8 cellular contexts compared by ENCODE assay signal in the genomic region with DNA sequence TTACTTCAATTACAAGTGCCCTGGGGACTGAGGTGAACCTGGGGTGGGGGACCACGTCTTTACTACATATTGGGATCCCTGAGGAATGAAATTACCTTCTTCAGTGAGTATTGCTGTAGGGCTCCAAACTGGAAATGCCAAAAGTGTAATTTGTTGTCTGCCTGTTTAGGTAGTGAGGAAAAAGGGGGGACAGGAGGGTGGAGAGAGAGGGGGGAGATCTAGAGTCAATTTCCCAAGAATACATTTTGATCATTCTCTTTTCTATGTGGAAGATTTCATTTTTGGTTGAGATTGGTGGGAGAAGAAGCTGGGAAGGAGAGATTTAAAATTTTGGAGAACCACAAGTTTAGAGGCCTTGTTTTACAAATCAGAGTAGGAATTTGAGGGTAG.
DNase-seq lines count a peak whose midpoint lies in the region; ATAC-seq, FAIRE-seq and TF ChIP-seq lines count a peak whose summit lies in the region.

No MANE protein-coding gene starts in this region.

- H3K36me3 Mint-ChIP-seq in CD4-positive, alpha-beta memory T cell = peaks cover 0 to 37% of the 10 kb centered on the region in 2 donors
- H3K36me3 Mint-ChIP-seq in neural progenitor cell = no peaks in the 10 kb centered on the region

- CTCF ChIA-PET in CD4-positive, alpha-beta memory T cell (lab: Charles Lee; ENCODE audit: partially characterized antibody) = interaction anchor here (0.7 to 11.0 kb wide), 7 partner anchors 8 to 147 kb away, joined by 3 to 199 read pairs (median 6); no protein-coding TSS in a partner anchor
- CTCF ChIA-PET in H1 (lab: Charles Lee; ENCODE audit: partially characterized antibody) = interaction anchor here (1.0 to 3.7 kb wide), 2 partner anchors 10 to 77 kb away, joined by 3 to 16 read pairs; no protein-coding TSS in a partner anchor

- H3K9me3 ChIP-seq in CD4-positive, alpha-beta memory T cell (ENCODE audit: control insufficient read depth in 1 of 2, low read length in 2 of 2) = no peaks in the 10 kb centered on the region
- H3K9me3 ChIP-seq in NT2/D1 (ENCODE audit: insufficient read depth, low read length) = no peaks in the 10 kb centered on the region
- no peaks in the 10 kb centered on the region for H3K9me3 ChIP-seq in H1 (ENCODE audit: insufficient read depth in 2 of 2, low read depth in 1 of 2, low read length in 1 of 2)
- no peaks in the 10 kb centered on the region for H3K9me3 ChIP-seq in neural progenitor cell (ENCODE audit: low read depth)

- H3F3A ChIP-seq in neural progenitor cell (ENCODE audit: low read depth) = peaks cover 31% of the 10 kb centered on the region

- peak overlapping the region; percentile 91; the same call in 1 of the 2 replicates for H2BK12ac ChIP-seq in H1 (ENCODE audit: low read depth, low read length)

- H3K27me3 ChIP-seq in CD4-positive, alpha-beta memory T cell (ENCODE audit: insufficient read depth, low read length) = no peaks in the 10 kb centered on the region
- H3K27me3 ChIP-seq in NT2/D1 (ENCODE audit: insufficient read depth, insufficient read length) = no peaks in the 10 kb centered on the region
- H3K27me3 ChIP-seq in H1 (replicated peaks in 1 of 4; ENCODE audit: control insufficient read depth in 3 of 4, extremely low read depth in 1 of 4, insufficient read depth in 3 of 4, low read length in 3 of 4) = no peaks in the 10 kb centered on the region
- H3K27me3 ChIP-seq in neural progenitor cell = no peaks in the 10 kb centered on the region

- no peak for TF ChIP-seq EP300 in H1 (IDR thresholded peaks at IDR 0.05; ENCODE audit: borderline replicate concordance in 1 of 2, low read depth in 2 of 2, low read length in 2 of 2)

- H3K4me1 Mint-ChIP-seq in CD4-positive, alpha-beta memory T cell = peaks cover 24 to 56% (median 29%) of the 10 kb centered on the region in 4 donors
- H3K4me1 Mint-ChIP-seq in neural progenitor cell = peaks cover 29% of the 10 kb centered on the region

- H3K27ac Mint-ChIP-seq in CD4-positive, alpha-beta memory T cell = peak overlapping the region; percentile 88 to 97 (median 95)
- peak overlapping the region; percentile 2 for H3K27ac Mint-ChIP-seq in neural progenitor cell

- H3K79me2 ChIP-seq in H1 (ENCODE audit: control insufficient read depth in 1 of 2, insufficient read depth in 2 of 2, low read length in 2 of 2) (peaks cover 9 to 43% of the 10 kb centered on the region in 2 experiments; a peak in 3 of 4 replicates), neural progenitor cell (ENCODE audit: low read depth) (peaks cover 34% of the 10 kb centered on the region)

- H2BK120ac ChIP-seq in H1 (replicated peaks; ENCODE audit: low read depth, low read length) = no peak overlapping the region

- DNase-seq in CD4-positive, alpha-beta memory T cell = no peak
- DNase-seq in NT2/D1 (ENCODE audit: low read depth, low spot score) = no peak
- DNase-seq in H1 (ENCODE audit: low read depth in 1 of 2, low spot score in 2 of 2) = no peak
- DNase-seq in neural progenitor cell (ENCODE audit: low spot score) = no peak
- no peak for DNase-seq in left colon
- DNase-seq in HuH-7.5 (ENCODE audit: low spot score) = no peak
- no peak for DNase-seq in amygdala (lab: John Stamatoyannopoulos, UW)
- no peak for DNase-seq in H4 (ENCODE audit: low spot score)

- H3K27ac ChIP-seq in CD4-positive, alpha-beta memory T cell (ENCODE audit: low read depth, low read length) = peak overlapping the region; percentile 83
- peak overlapping the region; percentile 77 for H3K27ac ChIP-seq in H1 (ENCODE audit: low read depth, low read length)
- no peak overlapping the region for H3K27ac ChIP-seq in neural progenitor cell

- H2AK5ac ChIP-seq in H1 (ENCODE audit: low read depth, low read length) = no peak overlapping the region

- H3K9me3 Mint-ChIP-seq in CD4-positive, alpha-beta memory T cell = peaks cover 0 to under 1% (median 0%) of the 10 kb centered on the region in 8 donors
- no peaks in the 10 kb centered on the region for H3K9me3 Mint-ChIP-seq in neural progenitor cell

- H3K4me3 Mint-ChIP-seq in CD4-positive, alpha-beta memory T cell = peak overlapping the region; percentile 86 to 100 (median 91)
- peak overlapping the region; percentile 79 for H3K4me3 Mint-ChIP-seq in neural progenitor cell

- H2AFZ ChIP-seq in H1 (ENCODE audit: low read length) = no peak overlapping the region; the same call in 1 of the 2 replicates
- H2AFZ ChIP-seq in neural progenitor cell (replicated peaks) = peak overlapping the region; percentile 65

- no peak overlapping the region for H4K8ac ChIP-seq in H1 (ENCODE audit: extremely low read depth, insufficient read depth, low read length)

- peaks cover 2% of the 10 kb centered on the region; the same call in 1 of the 2 replicates for H3K79me1 ChIP-seq in H1 (ENCODE audit: low read depth, low read length)

- H3K27me3 Mint-ChIP-seq in CD4-positive, alpha-beta memory T cell = no peaks in the 10 kb centered on the region
- H3K27me3 Mint-ChIP-seq in neural progenitor cell (ENCODE audit: insufficient read depth, low read depth) = peaks cover 4% of the 10 kb centered on the region

- H3K23ac ChIP-seq in H1 (ENCODE audit: insufficient read length) = no peak overlapping the region

- POLR2A ChIA-PET in CD4-positive, alpha-beta memory T cell (lab: Charles Lee; ENCODE audit: partially characterized antibody) = interaction anchor here (0.9 to 15.0 kb wide), 4 partner anchors 18 to 61 kb away, joined by 3 to 665 read pairs (median 156); no protein-coding TSS in a partner anchor
- POLR2A ChIA-PET in H1 (lab: Charles Lee; ENCODE audit: partially characterized antibody) = interaction anchor here (1.8 to 4.0 kb wide), 3 partner anchors 19 to 47 kb away, joined by 5 to 30 read pairs (median 5); no protein-coding TSS in a partner anchor

- H3K9ac ChIP-seq in NT2/D1 (ENCODE audit: insufficient read length, low read depth) (peak overlapping the region; percentile 79), H1 (replicated peaks in 1 of 4; ENCODE audit: extremely low read depth in 1 of 4, low read depth in 3 of 4, low read length in 3 of 4) (peak overlapping the region; percentile 75 to 86 (median 84)), neural progenitor cell (peak overlapping the region; percentile 47)

- WGBS in H1 (ENCODE audit: extremely low coverage in 1 of 2, insufficient coverage in 1 of 2, insufficient read length in 1 of 2, insufficient replicate concordance in 2 of 2, low coverage in 1 of 2, low lambda C conversion rate in 2 of 2, missing lambda C conversion rate in 1 of 2), 2 experiments = 56% methylated on average over 1 of the region's 1 CpG; no CpG with 5 or more reads in 1 of the 2 experiments

- peak overlapping the region; percentile 90; the same call in 1 of the 2 replicates for H2BK5ac ChIP-seq in H1 (ENCODE audit: low read depth, low read length)

- H3K4me2 ChIP-seq in H1 (ENCODE audit: insufficient read depth in 1 of 2, low read depth in 2 of 2, low read length in 2 of 2) = peak overlapping the region; percentile 72 to 83
- peak overlapping the region; percentile 88 for H3K4me2 ChIP-seq in neural progenitor cell

- no peak overlapping the region for H2BK20ac ChIP-seq in H1 (ENCODE audit: low read length)

- no peak for TF ChIP-seq POLR2A in H1 (IDR thresholded peaks at IDR 0.05; ENCODE audit: control extremely low read depth in 1 of 2, low read depth in 2 of 2, low read length in 2 of 2)

- no peak overlapping the region for H4K5ac ChIP-seq in H1 (ENCODE audit: insufficient read length, low read depth, low read length)

- H3K18ac ChIP-seq in H1 (ENCODE audit: extremely low read depth, low read length) = peak overlapping the region; percentile 86; the same call in 1 of the 2 replicates

- H3K23me2 ChIP-seq in H1 (ENCODE audit: low read depth, low read length) = peaks cover 20% of the 10 kb centered on the region

- no peak overlapping the region for H4K91ac ChIP-seq in H1 (replicated peaks; ENCODE audit: insufficient read length, low read length)

- intact Hi-C loops in CD4-positive, alpha-beta memory T cell (cut with micrococcal nuclease) = loop anchor here (5.0 to 10.0 kb wide), 3 partner anchors 75 to 582 kb away; a partner anchor contains a TSS
- intact Hi-C loops in left colon (cut with DNase I, micrococcal nuclease) = no loop called here

- no peak for TF ChIP-seq CTCF in H1 (IDR thresholded peaks at IDR 0.05; ENCODE audit: control extremely low read depth in 1 of 3, insufficient read depth in 1 of 3, low read depth in 1 of 3, low read length in 3 of 3)
- no peak for TF ChIP-seq CTCF in neural progenitor cell (IDR thresholded peaks at IDR 0.05)

- no peak overlapping the region for H3K4ac ChIP-seq in H1 (replicated peaks; ENCODE audit: insufficient read length, low read depth, low read length)

- peaks cover 20% of the 10 kb centered on the region for H3K4me1 ChIP-seq in CD4-positive, alpha-beta memory T cell (ENCODE audit: insufficient read depth, low read length)
- H3K4me1 ChIP-seq in NT2/D1 (ENCODE audit: insufficient read depth, insufficient read length) = peaks cover 2% of the 10 kb centered on the region
- peaks cover 3 to 11% (median 8%) of the 10 kb centered on the region in 4 experiments for H3K4me1 ChIP-seq in H1 (replicated peaks in 1 of 4; ENCODE audit: control insufficient read depth in 3 of 4, insufficient read depth in 4 of 4, low read length in 3 of 4)
- H3K4me1 ChIP-seq in neural progenitor cell = peaks cover 21% of the 10 kb centered on the region

- peak overlapping the region in 1 of 2 donors; percentile 94 for H3K4me3 ChIP-seq in CD4-positive, alpha-beta memory T cell (ENCODE audit: low read length in 2 of 2)
- H3K4me3 ChIP-seq in NT2/D1 (ENCODE audit: insufficient read length, low read depth) (peak overlapping the region; percentile 89), H1 (ENCODE audit: extremely low read depth in 1 of 4, insufficient read depth in 2 of 4, low read depth in 3 of 4, low read length in 4 of 4) (peak overlapping the region; percentile 84 to 99 (median 94)), neural progenitor cell (peak overlapping the region; percentile 91)

- ATAC-seq in left colon = no peak

- no peaks in the 10 kb centered on the region for H3K36me3 ChIP-seq in CD4-positive, alpha-beta memory T cell (ENCODE audit: insufficient read depth, low read length)
- H3K36me3 ChIP-seq in NT2/D1 (ENCODE audit: insufficient read depth, insufficient read length, low read length) (peaks cover 9% of the 10 kb centered on the region), H1 (ENCODE audit: control insufficient read depth in 2 of 4, insufficient read depth in 4 of 4, low read length in 3 of 4) (no peaks in the 10 kb centered on the region), neural progenitor cell (no peaks in the 10 kb centered on the region)

- no peak overlapping the region for H3K56ac ChIP-seq in H1 (replicated peaks; ENCODE audit: insufficient read length, low read depth, low read length)

- H3K14ac ChIP-seq in H1 (ENCODE audit: insufficient read length) = no peak overlapping the region

- H2BK15ac ChIP-seq in H1 (ENCODE audit: low read length) = 0 out of 2 replicates have a peak overlapping the region, but pooled peaks have one; percentile 12

- no peak for FAIRE-seq in H1 (lab: Jason Lieb, UNC)

- no peak for TF ChIP-seq RAD21 in H1 (IDR thresholded peaks at IDR 0.05 in 1 of 2, conservative IDR thresholded peaks at IDR 0.05 in 1 of 2; ENCODE audit: low read depth in 2 of 2, low read length in 2 of 2)

- H4K20me1 ChIP-seq in H1 (replicated peaks in 1 of 2; ENCODE audit: control insufficient read depth in 1 of 2, insufficient read depth in 2 of 2, low read length in 2 of 2) (peaks cover 3 to 8% of the 10 kb centered on the region in 2 experiments), neural progenitor cell (ENCODE audit: low read depth) (peaks cover 8% of the 10 kb centered on the region)
